8 cellular contexts compared by ENCODE assay signal in the genomic region with DNA sequence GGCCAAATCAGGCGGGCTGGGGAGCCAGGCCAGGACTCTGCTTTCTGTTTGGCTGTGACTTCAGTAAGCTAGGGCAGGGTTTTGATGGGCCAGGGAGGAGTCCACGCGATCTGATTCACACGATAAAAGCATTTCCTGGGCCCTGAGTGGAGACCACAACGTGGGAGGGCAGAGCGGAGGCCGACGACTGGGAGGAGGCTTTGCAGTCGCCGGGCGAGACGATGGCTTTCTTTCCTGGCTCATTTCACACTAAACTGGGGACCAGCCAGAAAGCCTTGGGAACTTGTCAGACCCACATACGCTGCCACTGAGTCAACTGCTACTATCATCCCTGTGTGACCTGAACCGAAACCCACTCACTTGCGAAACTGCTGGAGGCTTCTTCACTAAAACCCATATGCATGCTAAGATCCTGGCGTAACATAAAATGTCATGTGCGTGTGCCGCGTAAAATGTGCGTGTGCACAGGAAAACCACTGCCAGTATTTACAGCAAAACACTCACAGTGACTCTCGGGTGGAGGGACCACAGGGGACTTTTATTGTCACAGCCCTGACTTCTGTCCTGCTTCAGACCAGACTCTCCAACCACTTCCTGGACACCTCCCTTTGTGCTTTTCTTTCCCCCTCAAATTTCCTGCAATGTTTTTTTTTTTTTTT. TPM values are rescaled to one million over a fixed set of nuclear protein-coding genes. Genes with fewer than 3 reads are reported as not detected.
DNase-seq lines count a peak whose midpoint lies in the region; ATAC-seq, FAIRE-seq and TF ChIP-seq lines count a peak whose summit lies in the region.

No MANE protein-coding gene starts in this region.

- H3K9me3 Mint-ChIP-seq in IgD-negative memory B cell, result no peaks in the 10 kb centered on the region

- H3K27me3 ChIP-seq in esophagus squamous epithelium (no peaks in the 10 kb centered on the region), uterus (no peaks in the 10 kb centered on the region), HAP-1 (ENCODE audit: low read depth) (no peaks in the 10 kb centered on the region)

- peak overlapping the region; percentile 49 to 83 (median 66) for H3K4me3 Mint-ChIP-seq in IgD-negative memory B cell

- H3K27ac ChIP-seq in esophagus squamous epithelium (peak overlapping the region; percentile 60 to 84 (median 76)), uterus (peak overlapping the region; percentile 76 to 80)

- intact Hi-C loops in esophagus squamous epithelium (cut with DNase I), result no loop called here
- intact Hi-C loops in sciatic nerve (cut with DNase I), result no loop called here
- intact Hi-C loops in uterus (cut with DNase I; ENCODE audit: low total_unique reads), result no loop called here

- peaks cover 7 to 21% (median 19%) of the 10 kb centered on the region in 3 donors for H3K4me1 Mint-ChIP-seq in IgD-negative memory B cell

- peaks cover 1% of the 10 kb centered on the region for H3K36me3 Mint-ChIP-seq in IgD-negative memory B cell

- H3K36me3 ChIP-seq in esophagus squamous epithelium (no peaks in the 10 kb centered on the region), uterus (no peaks in the 10 kb centered on the region), HAP-1 (replicated peaks) (no peaks in the 10 kb centered on the region)

- H3K27me3 Mint-ChIP-seq in IgD-negative memory B cell, result no peaks in the 10 kb centered on the region

- FAIRE-seq in GM12891 (lab: Jason Lieb, UNC), result peak; percentile 95

- TF ChIP-seq CTCF in esophagus squamous epithelium (IDR thresholded peaks at IDR 0.05), result no peak
- no peak for TF ChIP-seq CTCF in uterus (IDR thresholded peaks at IDR 0.05)

- ATAC-seq in sciatic nerve, result peak; percentile 87

- no peak for TF ChIP-seq POLR2A in GM12891 (IDR thresholded peaks at IDR 0.05; ENCODE audit: low read depth, low read length)
- peak in 2 of 4 donors; percentile 34 to 62 for TF ChIP-seq POLR2A in esophagus squamous epithelium (IDR thresholded peaks at IDR 0.05)
- TF ChIP-seq POLR2A in uterus (IDR thresholded peaks at IDR 0.05), result no peak

- peak overlapping the region in 3 of 4 donors; percentile 22 to 50 (median 25) for H3K4me3 ChIP-seq in esophagus squamous epithelium
- H3K4me3 ChIP-seq in uterus, result peak overlapping the region in 1 of 2 donors; percentile 25
- H3K4me3 ChIP-seq in HAP-1, result no peak overlapping the region

- peak overlapping the region; percentile 82 to 96 (median 92) for H3K27ac Mint-ChIP-seq in IgD-negative memory B cell

- DNase-seq in GM12891 (ENCODE audit: insufficient read length, low spot score) (peak; percentile 56), esophagus squamous epithelium (lab: John Stamatoyannopoulos, UW) (no peak), sciatic nerve (ENCODE audit: low spot score) (peak; percentile 79), uterus (peak; percentile 84 to 85), NCI-H524 treated with DMSO at 0.1 percent for 48 hours (lab: John Stamatoyannopoulos, UW) (no peak), HAP-1 (ENCODE audit: low spot score in 2 of 2) (no peak)
- DNase-seq in activated CD8-positive, alpha-beta memory T cell treated with anti-CD3 and anti-CD28 coated beads, Interleukin-2, amount 50 U/mL, for 1 hour (ENCODE audit: extremely low read depth), result peak; percentile 90

- in situ Hi-C loops in HAP-1 (cut with MboI; ENCODE audit: low sequenced_read_pairs), result no loop called here

- H3K9me3 ChIP-seq in esophagus squamous epithelium (no peaks in the 10 kb centered on the region), uterus (no peaks in the 10 kb centered on the region), HAP-1 (no peaks in the 10 kb centered on the region)

- WGBS in esophagus squamous epithelium, 2 donors, result 17 to 29% methylated on average over 10 of the region's 21 CpGs

- H3K4me1 ChIP-seq in esophagus squamous epithelium (peaks cover 7 to 40% (median 13%) of the 10 kb centered on the region in 3 donors), uterus (peaks cover 0 to 4% of the 10 kb centered on the region in 2 donors), HAP-1 (no peaks in the 10 kb centered on the region)

TF ChIP-seq in GM12891, 5 proteins besides CTCF, POLR2A, EP300 and RAD21:
- peak; percentile 70; the same call in 1 of the 2 replicates for TF ChIP-seq POU2F2 (IDR thresholded peaks at IDR 0.05; ENCODE audit: low read depth, low read length)
- TF ChIP-seq POLR2AphosphoS5 (IDR thresholded peaks at IDR 0.05; ENCODE audit: low read depth, low read length), result no peak
- TF ChIP-seq PAX5 (IDR thresholded peaks at IDR 0.05; ENCODE audit: insufficient read depth, low read length, severe bottlenecking), result no peak
- TF ChIP-seq SPI1 (IDR thresholded peaks at IDR 0.05; ENCODE audit: low read depth, low read length), result no peak
- 0 out of 2 replicates have a peak, but pooled peaks have one; percentile 12 for TF ChIP-seq TAF1 (IDR thresholded peaks at IDR 0.05; ENCODE audit: low read depth, low read length)

RNA-seq across cellular contexts. Expression of a gene that starts 14.2 kb away (rescaled TPM):
- 11.8 TPM for polyA plus RNA-seq in GM12891 (2012; ENCODE audit: low read depth, missing spikeins)
- 160 TPM for polyA plus RNA-seq in IgD-negative memory B cell
- 10 to 100 TPM; 27.0 to 38.5 (median 33.7) TPM for total RNA-seq in esophagus squamous epithelium
- total RNA-seq in sciatic nerve, result 37.9 TPM
- 10 to 100 TPM in 2 of 4 donors, 1 to 10 TPM in 2; 3.8 to 26.1 (median 8.4) TPM for total RNA-seq in uterus

RNA-seq across cellular contexts. Expression of a gene that starts 22.1 kb away (rescaled TPM):
- polyA plus RNA-seq in GM12891 (2012; ENCODE audit: low read depth, missing spikeins), result not detected
- 2.1 TPM for polyA plus RNA-seq in IgD-negative memory B cell
- 10 to 100 TPM in 2 of 4 donors, 1 to 10 TPM in 2; 1.3 to 12.8 (median 6.9) TPM for total RNA-seq in esophagus squamous epithelium
- total RNA-seq in sciatic nerve, result 57.7 TPM
- 10 to 100 TPM in 2 of 4 donors, 1 to 10 TPM in 2; 7.8 to 33.2 (median 19.8) TPM for total RNA-seq in uterus

RNA-seq across cellular contexts. Expression of a gene that starts 24.4 kb away (rescaled TPM):
- 0.23 TPM for polyA plus RNA-seq in GM12891 (2012; ENCODE audit: low read depth, missing spikeins)
- polyA plus RNA-seq in IgD-negative memory B cell, result 24.4 TPM
- total RNA-seq in esophagus squamous epithelium (1 to 10 TPM in 2 of 4 donors, under 1 TPM in 1, not detected in 1; 0.73 to 2.5 (median 1.4) TPM), sciatic nerve (9.8 TPM), uterus (10 to 100 TPM in 1 of 4 donors, under 1 TPM in 2, not detected in 1; 0.26 to 13.4 (median 0.69) TPM)

RNA-seq across cellular contexts. Expression of a gene that starts 48.0 kb away (rescaled TPM):
- polyA plus RNA-seq in GM12891 (2012; ENCODE audit: low read depth, missing spikeins), result 0.13 TPM
- polyA plus RNA-seq in IgD-negative memory B cell, result 1.1 TPM
- not detected for total RNA-seq in esophagus squamous epithelium
- total RNA-seq in sciatic nerve, result not detected
- total RNA-seq in uterus, result not detected

Comparison
In these comparisons a context has a peak if more than half of its experiments do, and no peak if none do; other contexts are left out.
1. DNase-seq: peak in GM12891 (single experiment), activated CD8-positive, alpha-beta memory T cell treated with anti-CD3 and anti-CD28 coated beads, Interleukin-2, amount 50 U/mL, for 1 hour (single experiment), sciatic nerve (single experiment) and uterus (2 of 2); none in esophagus squamous epithelium (single experiment), NCI-H524 treated with DMSO at 0.1 percent for 48 hours (single experiment) and HAP-1 (0 of 2).